8 cellular contexts compared by ENCODE assay signal in the genomic region with DNA sequence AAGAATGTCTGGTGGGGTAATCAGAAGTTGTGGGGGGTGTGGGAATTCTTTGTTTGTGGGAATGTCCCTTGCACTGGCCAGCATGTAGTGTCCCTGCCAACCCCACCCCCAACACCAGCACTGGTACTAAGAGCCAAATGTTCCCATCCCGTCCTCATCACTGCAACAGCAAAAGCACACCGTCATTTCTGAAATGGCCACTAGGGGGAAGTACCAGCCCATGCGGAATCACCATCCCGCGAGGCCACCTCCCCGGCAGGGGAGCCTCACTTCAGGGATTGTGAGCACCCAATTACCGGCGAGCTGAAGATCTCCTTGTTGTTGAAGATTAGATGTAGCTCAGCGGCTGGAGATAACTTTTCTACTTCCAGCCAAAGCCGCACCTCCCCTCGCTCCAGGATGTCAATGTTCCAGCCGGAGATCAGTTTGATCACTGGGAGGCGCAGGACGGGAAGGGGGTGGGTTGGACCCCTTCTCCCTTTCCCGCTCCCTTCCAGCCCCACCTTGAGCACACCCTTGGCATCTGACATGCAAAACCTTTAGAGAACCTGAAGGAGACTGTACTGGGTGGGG. TPM values are rescaled to one million over a fixed set of nuclear protein-coding genes. Genes with fewer than 3 reads are reported as not detected.
A peak's percentile ranks its signal among the peaks of the same experiment; 100 is the strongest.
DNase-seq lines count a peak whose midpoint lies in the region; ATAC-seq and TF ChIP-seq lines count a peak whose summit lies in the region.

No MANE protein-coding gene starts in this region.

- H4K20me1 ChIP-seq in SK-N-SH (ENCODE audit: insufficient read depth) = no peaks in the 10 kb centered on the region

- TF ChIP-seq CTCF in NB4 (IDR thresholded peaks at IDR 0.05; ENCODE audit: low read depth, low read length) (peak; percentile 88), SK-N-SH (IDR thresholded peaks at IDR 0.05) (peak; percentile 87), upper lobe of right lung (IDR thresholded peaks at IDR 0.05) (peak; percentile 89)

- no peak overlapping the region for H3K9ac ChIP-seq in SK-N-SH

- no peaks in the 10 kb centered on the region for H3K9me3 Mint-ChIP-seq in activated naive CD4-positive, alpha-beta T cell treated with anti-CD3 and anti-CD28 coated beads for 36 hours

- H3K9me3 ChIP-seq in SK-N-SH (no peaks in the 10 kb centered on the region), upper lobe of right lung (no peaks in the 10 kb centered on the region)

- WGBS in SK-N-SH (ENCODE audit: low lambda C conversion rate) = 60% methylated on average over 8 of the region's 15 CpGs

- H3K36me3 ChIP-seq in SK-N-SH (replicated peaks in 1 of 2; ENCODE audit: control insufficient read depth in 1 of 2, insufficient read depth in 2 of 2, low read length in 1 of 2) (no peaks in the 10 kb centered on the region), upper lobe of right lung (no peaks in the 10 kb centered on the region)

- H3K9me2 ChIP-seq in SK-N-SH = no peaks in the 10 kb centered on the region

- intact Hi-C loops in activated naive CD4-positive, alpha-beta T cell treated with anti-CD3 and anti-CD28 coated beads for 36 hours (cut with micrococcal nuclease) = loop anchor here (1.0 to 5.0 kb wide), 4 partner anchors 41 to 566 kb away; partner anchors contain the start of gene MYOM3
- intact Hi-C loops in Right ventricle myocardium superior (cut with DNase I) = loop anchor here (5.0 kb wide), 1 partner anchor 41 kb away; the partner anchor contains the start of gene MYOM3
- intact Hi-C loops in posterior cingulate gyrus (cut with DNase I) = no loop called here
- intact Hi-C loops in upper lobe of right lung (cut with DNase I) = no loop called here

- H3K27ac ChIP-seq in SK-N-SH (ENCODE audit: low read depth in 2 of 2, low read length in 1 of 2) = no peak overlapping the region
- H3K27ac ChIP-seq in upper lobe of right lung = no peak overlapping the region

- H3K4me2 ChIP-seq in SK-N-SH = no peak overlapping the region

- CTCF ChIA-PET in SK-N-SH (lab: Yijun Ruan, JAX) = interaction anchor here (0.6 to 5.3 kb wide), 31 partner anchors 10 to 777 kb away, joined by 3 to 44 read pairs (median 5); partner anchors contain the start of genes IFNLR1, MYOM3 and NIPAL3
- CTCF ChIA-PET in activated naive CD4-positive, alpha-beta T cell treated with anti-CD3 and anti-CD28 coated beads for 36 hours (lab: Charles Lee) = interaction anchor here (0.6 to 2.6 kb wide), 14 partner anchors 10 to 494 kb away, joined by 3 to 14 read pairs (median 4); partner anchors contain the start of gene MYOM3

- no peaks in the 10 kb centered on the region for H3K27me3 Mint-ChIP-seq in activated naive CD4-positive, alpha-beta T cell treated with anti-CD3 and anti-CD28 coated beads for 36 hours (ENCODE audit: low read depth)

- TF ChIP-seq POLR2A in NB4 (IDR thresholded peaks at IDR 0.05; ENCODE audit: extremely low read depth, insufficient read length) = no peak

- H3K4me1 Mint-ChIP-seq in activated naive CD4-positive, alpha-beta T cell treated with anti-CD3 and anti-CD28 coated beads for 36 hours (ENCODE audit: low read depth) = no peaks in the 10 kb centered on the region

- no peaks in the 10 kb centered on the region for H3F3A ChIP-seq in SK-N-SH (replicated peaks; ENCODE audit: insufficient read depth)

- H3K27me3 ChIP-seq in SK-N-SH (ENCODE audit: insufficient read depth) (no peaks in the 10 kb centered on the region), upper lobe of right lung (no peaks in the 10 kb centered on the region)

- H2AFZ ChIP-seq in SK-N-SH (ENCODE audit: low read depth) = no peak overlapping the region

- peak; percentile 94 for DNase-seq in GM03348 (ENCODE audit: low spot score)
- peak; percentile 77 for DNase-seq in NB4 (ENCODE audit: low read depth)
- peak; percentile 90 for DNase-seq in SK-N-SH
- peak; percentile 87 for DNase-seq in activated naive CD4-positive, alpha-beta T cell treated with anti-CD3 and anti-CD28 coated beads for 36 hours
- peak; percentile 74 for DNase-seq in Right ventricle myocardium superior
- peak; percentile 37 to 96 (median 76) for DNase-seq in posterior cingulate gyrus
- peak; percentile 82 for DNase-seq in upper lobe of right lung

- no peak for TF ChIP-seq EP300 in SK-N-SH (IDR thresholded peaks at IDR 0.05; ENCODE audit: borderline replicate concordance in 1 of 2, low read depth in 1 of 2, low read length in 1 of 2)

- no peak overlapping the region for H3K4me3 Mint-ChIP-seq in activated naive CD4-positive, alpha-beta T cell treated with anti-CD3 and anti-CD28 coated beads for 36 hours

- ATAC-seq in Right ventricle myocardium superior (ENCODE audit: poor library complexity) (peak; percentile 75), upper lobe of right lung (peak; percentile 95), HG03521 (IDR thresholded peaks at IDR 0.05; ENCODE audit: unreplicated experiment) (no peak)

- H3K4me1 ChIP-seq in SK-N-SH (ENCODE audit: control insufficient read depth in 1 of 2, insufficient read depth in 2 of 2, low read depth in 1 of 2, low read length in 1 of 2) (peaks cover 0 to 3% of the 10 kb centered on the region in 2 experiments; a peak in 1 of 4 replicates), upper lobe of right lung (peaks cover 6% of the 10 kb centered on the region)

- no peak overlapping the region for H3K27ac Mint-ChIP-seq in activated naive CD4-positive, alpha-beta T cell treated with anti-CD3 and anti-CD28 coated beads for 36 hours

- H3K36me3 Mint-ChIP-seq in activated naive CD4-positive, alpha-beta T cell treated with anti-CD3 and anti-CD28 coated beads for 36 hours (ENCODE audit: low read depth) = no peaks in the 10 kb centered on the region

- POLR2A ChIA-PET in SK-N-SH (lab: Yijun Ruan, JAX) = no interaction called here

- H3K4me3 ChIP-seq in NB4 (ENCODE audit: low read depth, low read length) = no peak overlapping the region
- H3K4me3 ChIP-seq in SK-N-SH (ENCODE audit: low read depth in 2 of 2, low read length in 1 of 2) = no peak overlapping the region; a peak in 1 of 4 replicates
- no peak overlapping the region for H3K4me3 ChIP-seq in upper lobe of right lung

- TF ChIP-seq RAD21 in SK-N-SH (IDR thresholded peaks at IDR 0.05; ENCODE audit: low read length) = peak; percentile 91

- no peaks in the 10 kb centered on the region for H3K79me2 ChIP-seq in SK-N-SH (ENCODE audit: insufficient read depth)

TF ChIP-seq in SK-N-SH, 30 proteins besides CTCF, POLR2A, EP300 and RAD21 (continues in another document):
- TF ChIP-seq USF2 (IDR thresholded peaks at IDR 0.05; ENCODE audit: borderline replicate concordance, low read depth, low read length) (no peak), REST (IDR thresholded peaks at IDR 0.05; ENCODE audit: low read depth, low read length) (0 out of 2 replicates have a peak, but pooled peaks have one; percentile 29), ELF1 (IDR thresholded peaks at IDR 0.05) (no peak), RCOR1 (IDR thresholded peaks at IDR 0.05; ENCODE audit: low read length) (peak; percentile 55), YY1 (IDR thresholded peaks at IDR 0.05; ENCODE audit: low read depth) (no peak), FOXJ3 (CRISPR knock-in tag; IDR thresholded peaks at IDR 0.05) (no peak), GATA2 (CRISPR knock-in tag; IDR thresholded peaks at IDR 0.05) (no peak)

RNA-seq across cellular contexts. Expression of gene MYOM3, which starts 41.0 kb away (rescaled TPM):
- 0.02 and 0.05 TPM in 2 replicates for polyA plus RNA-seq in SK-N-SH (2012; rRNA removed)
- polyA plus RNA-seq in SK-N-SH (2012; cell fraction: cytosol; rRNA removed) = 0.04 and 0.05 TPM in 2 replicates
- 0.08 TPM in 2 replicates for polyA plus RNA-seq in SK-N-SH (2012; cell fraction: nucleus; rRNA removed)
- not detected for total RNA-seq in activated naive CD4-positive, alpha-beta T cell treated with anti-CD3 and anti-CD28 coated beads for 36 hours
- total RNA-seq in Right ventricle myocardium superior (396 TPM), upper lobe of right lung (0.69 TPM)

Comparison
In these comparisons a context has a peak if more than half of its experiments do, and no peak if none do; other contexts are left out.
1. RNA of gene MYOM3, which starts 41.0 kb away (total RNA-seq): 396 TPM in Right ventricle myocardium superior (single experiment); 0.69 TPM in upper lobe of right lung (single experiment) and not detected in activated naive CD4-positive, alpha-beta T cell treated with anti-CD3 and anti-CD28 coated beads for 36 hours; every median in the first group is over 100 times any median in the second.
2. intact Hi-C loops: an anchor here in activated naive CD4-positive, alpha-beta T cell treated with anti-CD3 and anti-CD28 coated beads for 36 hours (1.0 to 5.0 kb wide) and Right ventricle myocardium superior (5.0 kb wide); none called in posterior cingulate gyrus and upper lobe of right lung.
3. Peak in every context shown above with its lines, with median percentiles within 50 percentile points of each other: DNase-seq and CTCF ChIP-seq.